In the genomic region with DNA sequence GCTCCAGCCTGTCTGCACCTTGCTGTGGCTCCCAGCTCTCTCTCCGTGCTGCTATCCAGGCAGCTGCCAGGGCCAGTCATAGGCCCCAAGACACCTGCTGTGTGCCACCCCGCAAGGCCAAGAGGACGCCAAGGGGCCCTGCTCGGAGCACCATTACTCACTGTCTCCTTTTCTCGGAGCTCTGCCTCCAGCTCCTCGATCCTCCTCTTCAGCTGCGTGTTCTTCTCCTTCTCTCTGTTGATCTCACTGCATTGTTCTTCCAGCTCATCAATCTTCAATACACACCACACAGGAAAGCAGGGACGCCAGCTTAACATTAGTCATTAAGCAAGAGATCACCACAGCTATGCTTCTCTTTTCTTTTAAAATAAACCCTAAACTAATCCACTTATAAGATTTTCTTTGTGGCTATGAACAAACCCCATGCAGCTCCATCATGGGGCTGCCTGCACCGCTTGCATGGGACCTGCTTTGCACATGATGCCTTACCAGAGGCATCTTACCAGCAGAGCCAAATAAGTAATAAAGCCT, we compare ENCODE assay signal across 1 cellular context.
TF ChIP-seq lines count a peak whose summit lies in the region.

No MANE protein-coding gene starts in this region.

TF ChIP-seq in GM23338, 12 proteins besides CTCF, POLR2A, EP300 and RAD21 (continued from another document):
- TF ChIP-seq, protein P1, sequence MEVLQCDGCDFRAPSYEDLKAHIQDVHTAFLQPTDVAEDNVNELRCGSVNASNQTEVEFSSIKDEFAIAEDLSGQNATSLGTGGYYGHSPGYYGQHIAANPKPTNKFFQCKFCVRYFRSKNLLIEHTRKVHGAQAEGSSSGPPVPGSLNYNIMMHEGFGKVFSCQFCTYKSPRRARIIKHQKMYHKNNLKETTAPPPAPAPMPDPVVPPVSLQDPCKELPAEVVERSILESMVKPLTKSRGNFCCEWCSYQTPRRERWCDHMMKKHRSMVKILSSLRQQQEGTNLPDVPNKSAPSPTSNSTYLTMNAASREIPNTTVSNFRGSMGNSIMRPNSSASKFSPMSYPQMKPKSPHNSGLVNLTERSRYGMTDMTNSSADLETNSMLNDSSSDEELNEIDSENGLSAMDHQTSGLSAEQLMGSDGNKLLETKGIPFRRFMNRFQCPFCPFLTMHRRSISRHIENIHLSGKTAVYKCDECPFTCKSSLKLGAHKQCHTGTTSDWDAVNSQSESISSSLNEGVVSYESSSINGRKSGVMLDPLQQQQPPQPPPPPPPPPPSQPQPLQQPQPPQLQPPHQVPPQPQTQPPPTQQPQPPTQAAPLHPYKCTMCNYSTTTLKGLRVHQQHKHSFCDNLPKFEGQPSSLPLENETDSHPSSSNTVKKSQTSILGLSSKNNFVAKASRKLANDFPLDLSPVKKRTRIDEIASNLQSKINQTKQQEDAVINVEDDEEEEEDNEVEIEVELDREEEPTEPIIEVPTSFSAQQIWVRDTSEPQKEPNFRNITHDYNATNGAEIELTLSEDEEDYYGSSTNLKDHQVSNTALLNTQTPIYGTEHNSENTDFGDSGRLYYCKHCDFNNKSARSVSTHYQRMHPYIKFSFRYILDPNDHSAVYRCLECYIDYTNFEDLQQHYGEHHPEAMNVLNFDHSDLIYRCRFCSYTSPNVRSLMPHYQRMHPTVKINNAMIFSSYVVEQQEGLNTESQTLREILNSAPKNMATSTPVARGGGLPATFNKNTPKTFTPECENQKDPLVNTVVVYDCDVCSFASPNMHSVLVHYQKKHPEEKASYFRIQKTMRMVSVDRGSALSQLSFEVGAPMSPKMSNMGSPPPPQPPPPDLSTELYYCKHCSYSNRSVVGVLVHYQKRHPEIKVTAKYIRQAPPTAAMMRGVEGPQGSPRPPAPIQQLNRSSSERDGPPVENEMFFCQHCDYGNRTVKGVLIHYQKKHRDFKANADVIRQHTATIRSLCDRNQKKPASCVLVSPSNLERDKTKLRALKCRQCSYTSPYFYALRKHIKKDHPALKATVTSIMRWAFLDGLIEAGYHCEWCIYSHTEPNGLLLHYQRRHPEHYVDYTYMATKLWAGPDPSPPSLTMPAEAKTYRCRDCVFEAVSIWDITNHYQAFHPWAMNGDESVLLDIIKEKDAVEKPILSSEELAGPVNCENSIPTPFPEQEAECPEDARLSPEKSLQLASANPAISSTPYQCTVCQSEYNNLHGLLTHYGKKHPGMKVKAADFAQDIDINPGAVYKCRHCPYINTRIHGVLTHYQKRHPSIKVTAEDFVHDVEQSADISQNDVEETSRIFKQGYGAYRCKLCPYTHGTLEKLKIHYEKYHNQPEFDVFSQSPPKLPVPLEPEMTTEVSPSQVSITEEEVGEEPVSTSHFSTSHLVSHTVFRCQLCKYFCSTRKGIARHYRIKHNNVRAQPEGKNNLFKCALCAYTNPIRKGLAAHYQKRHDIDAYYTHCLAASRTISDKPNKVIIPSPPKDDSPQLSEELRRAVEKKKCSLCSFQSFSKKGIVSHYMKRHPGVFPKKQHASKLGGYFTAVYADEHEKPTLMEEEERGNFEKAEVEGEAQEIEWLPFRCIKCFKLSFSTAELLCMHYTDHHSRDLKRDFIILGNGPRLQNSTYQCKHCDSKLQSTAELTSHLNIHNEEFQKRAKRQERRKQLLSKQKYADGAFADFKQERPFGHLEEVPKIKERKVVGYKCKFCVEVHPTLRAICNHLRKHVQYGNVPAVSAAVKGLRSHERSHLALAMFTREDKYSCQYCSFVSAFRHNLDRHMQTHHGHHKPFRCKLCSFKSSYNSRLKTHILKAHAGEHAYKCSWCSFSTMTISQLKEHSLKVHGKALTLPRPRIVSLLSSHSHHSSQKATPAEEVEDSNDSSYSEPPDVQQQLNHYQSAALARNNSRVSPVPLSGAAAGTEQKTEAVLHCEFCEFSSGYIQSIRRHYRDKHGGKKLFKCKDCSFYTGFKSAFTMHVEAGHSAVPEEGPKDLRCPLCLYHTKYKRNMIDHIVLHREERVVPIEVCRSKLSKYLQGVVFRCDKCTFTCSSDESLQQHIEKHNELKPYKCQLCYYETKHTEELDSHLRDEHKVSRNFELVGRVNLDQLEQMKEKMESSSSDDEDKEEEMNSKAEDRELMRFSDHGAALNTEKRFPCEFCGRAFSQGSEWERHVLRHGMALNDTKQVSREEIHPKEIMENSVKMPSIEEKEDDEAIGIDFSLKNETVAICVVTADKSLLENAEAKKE (CRISPR knock-in tag; IDR thresholded peaks at IDR 0.05): no peak
- TF ChIP-seq NANOG (IDR thresholded peaks at IDR 0.05; ENCODE audit: borderline replicate concordance) (no peak), EZH2 (IDR thresholded peaks at IDR 0.05; ENCODE audit: low read depth, unreplicated experiment) (no peak), ZNF331 (CRISPR knock-in tag; IDR thresholded peaks at IDR 0.05; ENCODE audit: low read depth) (no peak), ETS1 (IDR thresholded peaks at IDR 0.05) (no peak), POLR2AphosphoS5 (IDR thresholded peaks at IDR 0.05; ENCODE audit: low read depth) (no peak), STAT1 (IDR thresholded peaks at IDR 0.05; ENCODE audit: unreplicated experiment) (no peak), ZNF114 (CRISPR knock-in tag; IDR thresholded peaks at IDR 0.05) (no peak), REST (IDR thresholded peaks at IDR 0.05; ENCODE audit: unreplicated experiment) (no peak), JUNB (IDR thresholded peaks at IDR 0.05; ENCODE audit: unreplicated experiment) (no peak)
